38 cellular contexts compared by ENCODE assay signal in the genomic region with DNA sequence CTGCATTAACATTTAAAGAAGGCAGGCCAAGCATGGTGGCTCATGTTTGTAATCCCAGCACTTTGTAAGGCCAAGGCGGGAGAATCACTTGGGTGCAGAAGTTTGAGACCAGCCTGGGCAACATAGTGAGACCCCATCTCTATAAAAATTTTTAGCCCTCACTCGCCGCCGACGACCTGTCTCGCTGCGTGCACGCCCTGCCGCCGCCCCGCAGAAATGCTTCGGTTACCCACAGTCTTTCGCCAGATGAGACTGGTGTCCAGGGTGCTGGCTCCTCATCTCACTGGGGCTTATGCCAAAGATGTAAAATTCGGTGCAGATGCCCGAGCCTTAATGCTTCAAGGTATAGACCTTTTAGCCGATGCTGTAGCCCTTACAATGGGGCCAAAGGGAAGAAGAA. TPM values are rescaled to one million over a fixed set of nuclear protein-coding genes. Genes with fewer than 3 reads are reported as not detected.
"Had no signal": no experiment of that assay in that cellular context is flagged by ENCODE, and none has a peak within 500 bp of the region (broad histone marks: within the 10 kb centered on the region; RNA-seq: fewer than 3 reads in every experiment).

No MANE protein-coding gene starts in this region.

- H3K27me3 ChIP-seq: MG63 had no signal

- H3K27ac ChIP-seq: KMS-11 had no signal

- H3K36me3 ChIP-seq: MG63 had no signal

- H3K4me3 ChIP-seq: MG63 had no signal

- H3K4me2 ChIP-seq: KMS-11 had no signal

- H3K9me3 ChIP-seq: MG63 had no signal

- DNase-seq: Karpas-422, Kasumi-1, MG63, MM.1S, MV-4-11, NCI-H1048, NCI-H1092, NCI-H1092 treated with DMSO at 0.1 percent for 48 hours, NCI-H1105, NCI-H1105 treated with DMSO at 0.1 percent for 48 hours, NCI-H1417, NCI-H1417 treated with DMSO at 0.1 percent for 48 hours, NCI-H1436, NCI-H1436 treated with DMSO at 0.1 percent for 48 hours, NCI-H146, NCI-H1694, NCI-H1694 treated with DMSO at 0.1 percent for 48 hours, NCI-H187, NCI-H187 treated with DMSO at 0.1 percent for 48 hours, NCI-H1930, NCI-H2029, NCI-H2029 treated with DMSO at 0.1 percent for 48 hours, NCI-H2081, NCI-H2081 treated with DMSO at 0.1 percent for 48 hours, NCI-H2107, NCI-H2171, NCI-H2171 treated with DMSO at 0.1 percent for 48 hours, NCI-H2227 treated with DMSO at 0.1 percent for 48 hours, NCI-H226, NCI-H345, NCI-H446, NCI-H446 treated with DMSO at 0.1 percent for 48 hours, NCI-H510A, NCI-H510A treated with DMSO at 0.1 percent for 48 hours had no signal

- H3K9ac ChIP-seq: KMS-11 had no signal

RNA-seq across cellular contexts. Expression of a gene that starts 22.8 kb away (rescaled TPM):
- total RNA-seq: LHCN-M2, NCI-H460 had no signal

RNA-seq across cellular contexts. Expression of a gene that starts 56.3 kb away (rescaled TPM):
- total RNA-seq: LHCN-M2, MCF 10A, NCI-H460 had no signal
